ENCODE assay signal across 8 cellular contexts in the genomic region with DNA sequence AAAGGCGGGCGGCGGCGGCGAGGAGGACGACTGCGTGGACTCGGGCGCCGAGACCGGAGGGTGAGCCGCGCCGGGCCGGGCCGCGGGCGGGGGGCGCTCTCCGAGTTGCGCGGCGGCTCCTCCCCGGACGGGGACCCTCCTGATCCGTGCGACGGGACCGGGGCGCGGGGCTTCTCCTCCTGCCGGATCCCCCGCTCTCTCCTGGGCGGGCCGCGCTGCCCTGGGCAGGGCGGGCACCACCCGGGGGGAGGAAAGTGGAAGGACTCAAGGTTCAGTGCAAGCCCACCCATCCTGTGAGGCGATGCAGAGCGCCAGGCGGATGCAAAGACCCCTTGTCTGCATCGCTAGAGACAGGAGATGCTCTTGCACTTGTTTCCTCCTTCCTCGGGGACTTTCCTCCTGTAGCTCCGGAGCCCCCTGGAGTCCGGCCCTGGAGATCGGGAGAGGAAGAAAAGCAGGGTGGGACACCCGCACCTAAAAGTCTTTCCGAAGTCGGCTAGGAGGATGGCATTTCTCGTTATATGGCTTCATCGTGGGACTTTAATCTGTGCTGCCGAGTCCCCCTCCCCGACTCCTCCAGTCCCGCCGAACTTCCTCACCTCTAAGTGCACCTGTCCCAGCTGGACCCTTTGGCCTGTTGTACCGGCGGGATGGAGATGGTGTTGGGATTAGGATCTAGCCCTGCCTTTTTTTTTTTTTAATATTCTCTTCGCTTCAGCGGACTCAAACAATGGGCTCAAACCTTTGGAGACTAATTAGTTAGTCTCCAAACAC. TPM values are rescaled to one million over a fixed set of nuclear protein-coding genes. Genes with fewer than 3 reads are reported as not detected.
DNase-seq lines count a peak whose midpoint lies in the region; ATAC-seq and TF ChIP-seq lines count a peak whose summit lies in the region.

No MANE protein-coding gene starts in this region.

- no peaks in the 10 kb centered on the region for H3K9me3 ChIP-seq in liver (ENCODE audit: control insufficient read depth in 4 of 4, low read length in 3 of 4)
- H3K9me3 ChIP-seq in testis: no peaks in the 10 kb centered on the region

- peak; percentile 30 for ATAC-seq in GM19467 (IDR thresholded peaks at IDR 0.05; ENCODE audit: unreplicated experiment)
- no peak for ATAC-seq in HG03469 (IDR thresholded peaks at IDR 0.05; ENCODE audit: unreplicated experiment)

- H3K36me3 ChIP-seq in liver (ENCODE audit: control insufficient read depth in 4 of 4, insufficient read depth in 3 of 4, low read depth in 1 of 4, low read length in 3 of 4) (no peaks in the 10 kb centered on the region), testis (ENCODE audit: low read depth, missing control alignments) (no peaks in the 10 kb centered on the region)

- no peaks in the 10 kb centered on the region for H3K36me3 Mint-ChIP-seq in MCF 10A (ENCODE audit: insufficient read depth, unreplicated experiment)

- TF ChIP-seq CTCF in AG04449 (IDR thresholded peaks at IDR 0.05; ENCODE audit: insufficient read depth, low read length, missing control alignments): no peak
- TF ChIP-seq CTCF in MCF 10A (IDR thresholded peaks at IDR 0.05; ENCODE audit: unreplicated experiment): no peak
- no peak for TF ChIP-seq CTCF in liver (IDR thresholded peaks at IDR 0.05; ENCODE audit: low read depth, low read length, missing input control)
- no peak for TF ChIP-seq CTCF in testis (IDR thresholded peaks at IDR 0.05)

- CTCF ChIA-PET in AG04449 (lab: Yijun Ruan, JAX) (interaction anchor here (0.9 to 3.7 kb wide), 3 partner anchors 13 to 64 kb away, joined by 3 to 12 read pairs (median 11); no protein-coding TSS in a partner anchor), MCF 10A (lab: Yijun Ruan, JAX) (interaction anchor here (0.6 to 3.9 kb wide), 7 partner anchors 62 to 962 kb away, joined by 3 to 40 read pairs (median 4); no protein-coding TSS in a partner anchor)

- no peak for DNase-seq in AG04449 (ENCODE audit: low read depth, low spot score)
- peak; percentile 39 to 58 for DNase-seq in NCI-H1930 (lab: John Stamatoyannopoulos, UW)
- no peak for DNase-seq in MCF 10A (ENCODE audit: unreplicated experiment)
- no peak for DNase-seq in testis
- DNase-seq in stimulated activated CD4-positive, alpha-beta T cell treated with anti-CD3 and anti-CD28 coated beads, Interleukin-12 subunit alpha, Interleukin-12 subunit beta, amount 100 ng/mL, for 4 hours: no peak

- POLR2A ChIA-PET in AG04449 (lab: Yijun Ruan, JAX): no interaction called here
- POLR2A ChIA-PET in MCF 10A (lab: Yijun Ruan, JAX): no interaction called here

- no peak for TF ChIP-seq RAD21 in liver (IDR thresholded peaks at IDR 0.05)

- H3K4me3 Mint-ChIP-seq in MCF 10A (ENCODE audit: unreplicated experiment): peak overlapping the region; percentile 62

- intact Hi-C loops in MCF 10A (cut with micrococcal nuclease) (loop anchor here (1.0 to 2.0 kb wide), 2 partner anchors 64 to 574 kb away; no protein-coding TSS in a partner anchor), testis (cut with DNase I; ENCODE audit: low total_unique reads) (no loop called here)

- peaks cover 0 to 3% (median 0%) of the 10 kb centered on the region in 4 donors for H3K27me3 ChIP-seq in liver (ENCODE audit: control insufficient read depth in 4 of 4, insufficient read depth in 4 of 4, low read length in 3 of 4)
- no peaks in the 10 kb centered on the region for H3K27me3 ChIP-seq in testis

- H3K27ac Mint-ChIP-seq in MCF 10A (ENCODE audit: low read depth, unreplicated experiment): no peak overlapping the region

- TF ChIP-seq POLR2A in testis (IDR thresholded peaks at IDR 0.05): no peak

- H3K4me1 ChIP-seq in liver (ENCODE audit: control insufficient read depth in 4 of 4, insufficient read depth in 4 of 4, low read length in 3 of 4) (peaks cover 0 to 13% (median 9%) of the 10 kb centered on the region in 4 donors), testis (no peaks in the 10 kb centered on the region)

- H3K4me3 ChIP-seq in AG04449 (ENCODE audit: low read depth, low read length) (peak overlapping the region; percentile 46), liver (ENCODE audit: low read depth in 1 of 3, low read length in 3 of 3) (peak overlapping the region; percentile 44 to 78 (median 54)), testis (peak overlapping the region; percentile 65 to 69)

- H3K9ac ChIP-seq in liver (ENCODE audit: low read depth in 1 of 2, low read length in 2 of 2): no peak overlapping the region

- no TSS peak for BruUV-seq in MCF 10A (replicated peaks; lab: Mats Ljungman, UMichigan)

- peaks cover 14% of the 10 kb centered on the region for H3K27me3 Mint-ChIP-seq in MCF 10A (ENCODE audit: insufficient read depth, unreplicated experiment)

- H3K4me1 Mint-ChIP-seq in MCF 10A (ENCODE audit: insufficient read depth, unreplicated experiment): peaks cover 6% of the 10 kb centered on the region

- no peaks in the 10 kb centered on the region for H3K9me3 Mint-ChIP-seq in MCF 10A (ENCODE audit: unreplicated experiment)

- WGBS in liver: 5% methylated on average over 59 of the region's 59 CpGs
- WGBS in testis, 2 donors: 4 to 7% methylated on average over 17 to 44 of the region's 59 CpGs

- H3K27ac ChIP-seq in liver (ENCODE audit: low read depth in 1 of 2, low read length in 2 of 2) (no peak overlapping the region), testis (no peak overlapping the region)

TF ChIP-seq in liver, 16 proteins besides CTCF, POLR2A, EP300 and RAD21:
- TF ChIP-seq HNF4G (IDR thresholded peaks at IDR 0.05): no peak
- no peak for TF ChIP-seq EGR1 (IDR thresholded peaks at IDR 0.05; ENCODE audit: low read depth in 2 of 2)
- no peak for TF ChIP-seq YY1 (IDR thresholded peaks at IDR 0.05)
- TF ChIP-seq FOXA2 (IDR thresholded peaks at IDR 0.05): no peak
- no peak for TF ChIP-seq NR2F2 (IDR thresholded peaks at IDR 0.05)

RNA-seq across cellular contexts. Expression of gene FAM124A, which starts 0.5 kb away (rescaled TPM):
- 0.12 and 0.15 TPM in 2 replicates for total RNA-seq in MCF 10A (2022)
- under 1 TPM; 0.51 to 0.92 TPM for total RNA-seq in liver
- polyA plus RNA-seq in liver: under 1 TPM; 0.33 to 0.40 TPM
- total RNA-seq in testis: 1 to 10 TPM; 2.7 to 3.0 TPM
- polyA plus RNA-seq in testis (ENCODE audit: insufficient read depth, low read depth, low replicate concordance): 3.4 TPM

Comparison
In these comparisons a context has a peak if more than half of its experiments do, and no peak if none do; other contexts are left out.
1. DNase-seq: peak in NCI-H1930 (2 of 2); none in AG04449 (single experiment), MCF 10A (single experiment), testis (single experiment) and stimulated activated CD4-positive, alpha-beta T cell treated with anti-CD3 and anti-CD28 coated beads, Interleukin-12 subunit alpha, Interleukin-12 subunit beta, amount 100 ng/mL, for 4 hours (single experiment).
2. Peak in every context shown above with its lines, with median percentiles within 50 percentile points of each other: H3K4me3 ChIP-seq.